Comparison of ENCODE assay signal across 1 cellular context in the genomic region with DNA sequence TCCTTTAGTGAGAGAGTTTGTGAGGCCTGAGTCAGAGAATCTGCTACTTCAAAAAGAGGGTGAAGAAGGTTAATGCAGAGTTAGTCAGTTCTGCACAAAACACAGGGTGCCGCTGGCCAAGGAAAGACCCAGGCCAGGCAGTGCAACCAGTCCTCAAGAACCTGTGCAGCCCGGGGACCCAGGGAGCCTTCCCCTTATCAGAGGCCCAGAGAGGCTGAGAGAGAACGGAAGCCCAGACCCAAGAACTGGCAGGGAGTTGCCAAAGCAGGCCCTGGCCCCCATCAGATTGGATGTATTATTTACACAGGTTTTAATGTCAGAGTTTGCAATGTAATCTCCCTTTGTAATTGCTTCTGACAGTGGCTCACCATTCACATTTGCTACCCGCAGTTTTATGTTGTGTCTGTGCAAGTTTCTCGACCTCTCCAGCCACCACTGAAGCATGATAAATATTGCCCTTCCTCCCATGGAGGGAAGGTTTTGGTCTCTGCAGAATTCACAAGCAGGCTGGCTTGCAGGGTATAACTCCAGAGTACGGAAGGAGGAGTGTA.
TF ChIP-seq lines count a peak whose summit lies in the region.

No MANE protein-coding gene starts in this region.

TF ChIP-seq in SK-N-SH treated with all-trans-retinoic acid at 6 μM for 48 hours, 23 proteins besides CTCF, POLR2A, EP300 and RAD21 (continued from another document):
- no peak for TF ChIP-seq TOX (CRISPR knock-in tag; IDR thresholded peaks at IDR 0.05; ENCODE audit: borderline replicate concordance)
- TF ChIP-seq ZFP3 (CRISPR knock-in tag; IDR thresholded peaks at IDR 0.05) = no peak
- no peak for TF ChIP-seq CSDC2 (CRISPR knock-in tag; IDR thresholded peaks at IDR 0.05)
- TF ChIP-seq, protein P1, sequence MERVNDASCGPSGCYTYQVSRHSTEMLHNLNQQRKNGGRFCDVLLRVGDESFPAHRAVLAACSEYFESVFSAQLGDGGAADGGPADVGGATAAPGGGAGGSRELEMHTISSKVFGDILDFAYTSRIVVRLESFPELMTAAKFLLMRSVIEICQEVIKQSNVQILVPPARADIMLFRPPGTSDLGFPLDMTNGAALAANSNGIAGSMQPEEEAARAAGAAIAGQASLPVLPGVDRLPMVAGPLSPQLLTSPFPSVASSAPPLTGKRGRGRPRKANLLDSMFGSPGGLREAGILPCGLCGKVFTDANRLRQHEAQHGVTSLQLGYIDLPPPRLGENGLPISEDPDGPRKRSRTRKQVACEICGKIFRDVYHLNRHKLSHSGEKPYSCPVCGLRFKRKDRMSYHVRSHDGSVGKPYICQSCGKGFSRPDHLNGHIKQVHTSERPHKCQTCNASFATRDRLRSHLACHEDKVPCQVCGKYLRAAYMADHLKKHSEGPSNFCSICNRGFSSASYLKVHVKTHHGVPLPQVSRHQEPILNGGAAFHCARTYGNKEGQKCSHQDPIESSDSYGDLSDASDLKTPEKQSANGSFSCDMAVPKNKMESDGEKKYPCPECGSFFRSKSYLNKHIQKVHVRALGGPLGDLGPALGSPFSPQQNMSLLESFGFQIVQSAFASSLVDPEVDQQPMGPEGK (CRISPR knock-in tag; IDR thresholded peaks at IDR 0.05; ENCODE audit: borderline replicate concordance) = no peak
- no peak for TF ChIP-seq ZC3H10 (CRISPR knock-in tag; IDR thresholded peaks at IDR 0.05)
- TF ChIP-seq PPARA (CRISPR knock-in tag; IDR thresholded peaks at IDR 0.05; ENCODE audit: borderline replicate concordance) = no peak
- TF ChIP-seq, protein P2, sequence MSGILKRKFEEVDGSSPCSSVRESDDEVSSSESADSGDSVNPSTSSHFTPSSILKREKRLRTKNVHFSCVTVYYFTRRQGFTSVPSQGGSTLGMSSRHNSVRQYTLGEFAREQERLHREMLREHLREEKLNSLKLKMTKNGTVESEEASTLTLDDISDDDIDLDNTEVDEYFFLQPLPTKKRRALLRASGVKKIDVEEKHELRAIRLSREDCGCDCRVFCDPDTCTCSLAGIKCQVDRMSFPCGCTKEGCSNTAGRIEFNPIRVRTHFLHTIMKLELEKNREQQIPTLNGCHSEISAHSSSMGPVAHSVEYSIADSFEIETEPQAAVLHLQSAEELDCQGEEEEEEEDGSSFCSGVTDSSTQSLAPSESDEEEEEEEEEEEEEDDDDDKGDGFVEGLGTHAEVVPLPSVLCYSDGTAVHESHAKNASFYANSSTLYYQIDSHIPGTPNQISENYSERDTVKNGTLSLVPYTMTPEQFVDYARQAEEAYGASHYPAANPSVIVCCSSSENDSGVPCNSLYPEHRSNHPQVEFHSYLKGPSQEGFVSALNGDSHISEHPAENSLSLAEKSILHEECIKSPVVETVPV (CRISPR knock-in tag; IDR thresholded peaks at IDR 0.05) = no peak
- TF ChIP-seq BACH2 (CRISPR knock-in tag; IDR thresholded peaks at IDR 0.05; ENCODE audit: borderline replicate concordance) = no peak
- TF ChIP-seq, protein P3, sequence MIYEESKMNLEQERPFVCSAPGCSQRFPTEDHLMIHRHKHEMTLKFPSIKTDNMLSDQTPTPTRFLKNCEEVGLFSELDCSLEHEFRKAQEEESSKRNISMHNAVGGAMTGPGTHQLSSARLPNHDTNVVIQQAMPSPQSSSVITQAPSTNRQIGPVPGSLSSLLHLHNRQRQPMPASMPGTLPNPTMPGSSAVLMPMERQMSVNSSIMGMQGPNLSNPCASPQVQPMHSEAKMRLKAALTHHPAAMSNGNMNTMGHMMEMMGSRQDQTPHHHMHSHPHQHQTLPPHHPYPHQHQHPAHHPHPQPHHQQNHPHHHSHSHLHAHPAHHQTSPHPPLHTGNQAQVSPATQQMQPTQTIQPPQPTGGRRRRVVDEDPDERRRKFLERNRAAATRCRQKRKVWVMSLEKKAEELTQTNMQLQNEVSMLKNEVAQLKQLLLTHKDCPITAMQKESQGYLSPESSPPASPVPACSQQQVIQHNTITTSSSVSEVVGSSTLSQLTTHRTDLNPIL (CRISPR knock-in tag; IDR thresholded peaks at IDR 0.05; ENCODE audit: low read depth) = no peak
- no peak for TF ChIP-seq GLIS3 (CRISPR knock-in tag; IDR thresholded peaks at IDR 0.05)
- TF ChIP-seq ISL1 (CRISPR knock-in tag; IDR thresholded peaks at IDR 0.05) = no peak
